Comparison of ENCODE assay signal across 8 cellular contexts in the genomic region with DNA sequence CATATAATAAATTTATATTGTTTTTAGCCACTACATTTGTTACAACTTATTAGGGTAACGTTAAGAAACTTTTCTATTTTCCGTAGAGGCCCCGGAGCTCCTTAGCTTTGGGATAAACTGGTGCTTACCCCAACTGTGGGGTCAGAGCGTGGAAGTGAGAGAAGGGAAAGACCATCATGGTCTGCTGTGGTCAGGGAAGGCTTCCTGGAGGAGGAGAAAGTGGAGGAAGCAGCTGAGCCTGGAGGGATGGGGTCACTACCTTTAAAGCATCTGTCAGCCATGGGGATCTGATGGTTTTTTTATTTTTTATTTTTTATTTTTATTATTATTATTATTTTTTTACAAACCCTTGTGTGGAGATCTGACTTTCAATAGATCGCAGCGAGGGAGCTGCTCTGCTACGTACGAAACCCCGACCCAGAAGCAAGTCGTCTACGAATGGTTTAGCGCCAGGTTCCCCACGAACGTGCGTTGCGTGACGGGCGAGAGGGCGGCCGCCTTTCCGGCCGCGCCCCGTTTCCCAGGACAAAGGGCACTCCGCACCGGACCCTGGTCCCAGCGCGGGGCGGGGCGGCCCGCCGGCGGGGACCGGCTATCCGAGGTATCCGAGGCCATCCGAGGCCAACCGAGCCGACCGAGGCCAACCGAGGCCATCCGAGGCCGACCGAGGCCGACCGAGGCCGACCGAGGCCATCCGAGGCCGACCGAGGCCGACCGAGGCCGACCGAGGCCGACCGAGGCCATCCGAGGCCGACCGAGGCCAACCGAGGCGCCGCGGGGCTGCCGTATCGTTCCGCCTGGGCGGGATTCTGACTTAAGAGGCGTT.
DNase-seq lines count a peak whose midpoint lies in the region; ATAC-seq and TF ChIP-seq lines count a peak whose summit lies in the region.

No MANE protein-coding gene starts in this region.

- DNase-seq in NT2/D1 (ENCODE audit: low read depth, low spot score) (peak; percentile 73), esophagus squamous epithelium (lab: John Stamatoyannopoulos, UW) (no peak), OCI-LY7 (ENCODE audit: low spot score) (no peak)
- DNase-seq in activated T-cell treated with anti-CD3 and anti-CD28 coated beads, Interleukin-2, amount 50 U/mL, for 24 hours: peak; percentile 89
- DNase-seq in stimulated activated CD8-positive, alpha-beta memory T cell treated with anti-CD3 and anti-CD28 coated beads, Interleukin-4, amount 100 ng/mL, for 1 hour (ENCODE audit: low read depth in 2 of 2, low spot score in 1 of 2): peak; percentile 30 to 66

- no peak overlapping the region for H2AFZ ChIP-seq in OCI-LY7 (ENCODE audit: low read length)

- H3K79me2 ChIP-seq in OCI-LY7 (ENCODE audit: insufficient read depth, low read depth, low read length): no peaks in the 10 kb centered on the region

- H3K27me3 ChIP-seq in NT2/D1 (ENCODE audit: insufficient read depth, insufficient read length): no peaks in the 10 kb centered on the region
- H3K27me3 ChIP-seq in esophagus squamous epithelium: peaks cover 0 to 9% (median 0%) of the 10 kb centered on the region in 4 donors
- H3K27me3 ChIP-seq in muscle layer of colon (ENCODE audit: control insufficient read depth in 1 of 2, insufficient read depth in 2 of 2, low read length in 2 of 2): no peaks in the 10 kb centered on the region

- TF ChIP-seq POLR2A in esophagus squamous epithelium (IDR thresholded peaks at IDR 0.05): no peak

- peak overlapping the region; percentile 37 for H3K9ac ChIP-seq in ES-I3 (ENCODE audit: low read depth, low read length)
- H3K9ac ChIP-seq in NT2/D1 (ENCODE audit: insufficient read length, low read depth): peak overlapping the region; percentile 81
- H3K9ac ChIP-seq in muscle layer of colon (ENCODE audit: low read length): no peak overlapping the region

- no TSS peak for BruUV-seq in OCI-LY7 (replicated peaks; lab: Mats Ljungman, UMichigan)

- POLR2A ChIA-PET in OCI-LY7 (lab: Charles Lee): no interaction called here

- no peaks in the 10 kb centered on the region for H4K20me1 ChIP-seq in OCI-LY7 (ENCODE audit: insufficient read depth, low read length)

- peak overlapping the region; percentile 71 for H3K4me3 Mint-ChIP-seq in activated T-cell treated with anti-CD3 and anti-CD28 coated beads, Interleukin-2, amount 50 U/mL, for 24 hours

- H3K27ac Mint-ChIP-seq in activated T-cell treated with anti-CD3 and anti-CD28 coated beads, Interleukin-2, amount 50 U/mL, for 24 hours: no peak overlapping the region

- no peak overlapping the region for H3K4me2 ChIP-seq in OCI-LY7 (ENCODE audit: low read length)

- no peaks in the 10 kb centered on the region for H3K36me3 Mint-ChIP-seq in activated T-cell treated with anti-CD3 and anti-CD28 coated beads, Interleukin-2, amount 50 U/mL, for 24 hours (ENCODE audit: low read depth)

- no peaks in the 10 kb centered on the region for H3K9me3 ChIP-seq in ES-I3 (ENCODE audit: control insufficient read depth, insufficient read depth, low read length)
- peaks cover 10% of the 10 kb centered on the region; the same call in 1 of the 2 replicates for H3K9me3 ChIP-seq in NT2/D1 (ENCODE audit: insufficient read depth, low read length)
- no peaks in the 10 kb centered on the region for H3K9me3 ChIP-seq in esophagus squamous epithelium
- no peaks in the 10 kb centered on the region for H3K9me3 ChIP-seq in muscle layer of colon (ENCODE audit: low read length)
- H3K9me3 ChIP-seq in OCI-LY7 (ENCODE audit: low read length): no peaks in the 10 kb centered on the region

- peak overlapping the region; percentile 25 for H3K4me3 ChIP-seq in NT2/D1 (ENCODE audit: insufficient read length, low read depth)
- peak overlapping the region; percentile 42 to 69 (median 53) for H3K4me3 ChIP-seq in esophagus squamous epithelium
- peak overlapping the region; percentile 29 to 42 for H3K4me3 ChIP-seq in muscle layer of colon (ENCODE audit: low read depth in 1 of 2, low read length in 2 of 2)
- no peak overlapping the region for H3K4me3 ChIP-seq in OCI-LY7 (ENCODE audit: low read depth, low read length, poor library complexity, severe bottlenecking)

- ATAC-seq in HG02981 (IDR thresholded peaks at IDR 0.05; ENCODE audit: unreplicated experiment): peak; percentile 68

- TF ChIP-seq CTCF in esophagus squamous epithelium (IDR thresholded peaks at IDR 0.05) (no peak), OCI-LY7 (conservative IDR thresholded peaks at IDR 0.05; ENCODE audit: low read length) (no peak)

- H3K36me3 ChIP-seq in ES-I3 (ENCODE audit: insufficient read depth, low read length): no peaks in the 10 kb centered on the region
- H3K36me3 ChIP-seq in NT2/D1 (ENCODE audit: insufficient read depth, insufficient read length, low read length): no peaks in the 10 kb centered on the region
- no peaks in the 10 kb centered on the region for H3K36me3 ChIP-seq in esophagus squamous epithelium
- no peaks in the 10 kb centered on the region for H3K36me3 ChIP-seq in muscle layer of colon (ENCODE audit: insufficient read depth, low read length)
- no peaks in the 10 kb centered on the region for H3K36me3 ChIP-seq in OCI-LY7 (ENCODE audit: insufficient read depth, low read length)

- H3K4me1 Mint-ChIP-seq in activated T-cell treated with anti-CD3 and anti-CD28 coated beads, Interleukin-2, amount 50 U/mL, for 24 hours (ENCODE audit: low read depth): peaks cover 27% of the 10 kb centered on the region

- 18 to 23% methylated on average over 15 to 20 of the region's 69 CpGs for WGBS in esophagus squamous epithelium, 2 donors

- intact Hi-C loops in esophagus squamous epithelium (cut with DNase I): no loop called here
- intact Hi-C loops in OCI-LY7 (cut with micrococcal nuclease; ENCODE audit: unreplicated experiment): no loop called here

- CTCF ChIA-PET in OCI-LY7 (lab: Charles Lee; ENCODE audit: unreplicated experiment): no interaction called here

- H3K27ac ChIP-seq in esophagus squamous epithelium (peak overlapping the region; percentile 71 to 86 (median 84)), muscle layer of colon (ENCODE audit: low read depth, low read length) (no peak overlapping the region), OCI-LY7 (ENCODE audit: low read depth, low read length, poor library complexity, severe bottlenecking) (no peak overlapping the region)

- no peaks in the 10 kb centered on the region for H3K9me3 Mint-ChIP-seq in activated T-cell treated with anti-CD3 and anti-CD28 coated beads, Interleukin-2, amount 50 U/mL, for 24 hours

- peaks cover 31% of the 10 kb centered on the region for H3K27me3 Mint-ChIP-seq in activated T-cell treated with anti-CD3 and anti-CD28 coated beads, Interleukin-2, amount 50 U/mL, for 24 hours

- H3K4me1 ChIP-seq in ES-I3 (ENCODE audit: insufficient read depth, low read length) (no peaks in the 10 kb centered on the region), NT2/D1 (ENCODE audit: insufficient read depth, insufficient read length) (no peaks in the 10 kb centered on the region), esophagus squamous epithelium (peaks cover 0 to 5% (median 0%) of the 10 kb centered on the region in 3 donors), muscle layer of colon (ENCODE audit: insufficient read depth, low read length) (no peaks in the 10 kb centered on the region), OCI-LY7 (ENCODE audit: insufficient read depth, low read length, poor library complexity, severe bottlenecking) (no peaks in the 10 kb centered on the region)

- no peaks in the 10 kb centered on the region for H3K9me2 ChIP-seq in OCI-LY7 (ENCODE audit: insufficient read depth, low read length)

Comparison
In these comparisons a context has a peak if more than half of its experiments do, and no peak if none do; other contexts are left out.
1. DNase-seq: peak in NT2/D1 (single experiment), activated T-cell treated with anti-CD3 and anti-CD28 coated beads, Interleukin-2, amount 50 U/mL, for 24 hours (single experiment) and stimulated activated CD8-positive, alpha-beta memory T cell treated with anti-CD3 and anti-CD28 coated beads, Interleukin-4, amount 100 ng/mL, for 1 hour (2 of 2); none in esophagus squamous epithelium (single experiment) and OCI-LY7 (single experiment).
2. H3K27ac ChIP-seq: peak in esophagus squamous epithelium (4 of 4); none in muscle layer of colon (single experiment) and OCI-LY7 (single experiment).